8 cellular contexts compared by ENCODE assay signal in the genomic region with DNA sequence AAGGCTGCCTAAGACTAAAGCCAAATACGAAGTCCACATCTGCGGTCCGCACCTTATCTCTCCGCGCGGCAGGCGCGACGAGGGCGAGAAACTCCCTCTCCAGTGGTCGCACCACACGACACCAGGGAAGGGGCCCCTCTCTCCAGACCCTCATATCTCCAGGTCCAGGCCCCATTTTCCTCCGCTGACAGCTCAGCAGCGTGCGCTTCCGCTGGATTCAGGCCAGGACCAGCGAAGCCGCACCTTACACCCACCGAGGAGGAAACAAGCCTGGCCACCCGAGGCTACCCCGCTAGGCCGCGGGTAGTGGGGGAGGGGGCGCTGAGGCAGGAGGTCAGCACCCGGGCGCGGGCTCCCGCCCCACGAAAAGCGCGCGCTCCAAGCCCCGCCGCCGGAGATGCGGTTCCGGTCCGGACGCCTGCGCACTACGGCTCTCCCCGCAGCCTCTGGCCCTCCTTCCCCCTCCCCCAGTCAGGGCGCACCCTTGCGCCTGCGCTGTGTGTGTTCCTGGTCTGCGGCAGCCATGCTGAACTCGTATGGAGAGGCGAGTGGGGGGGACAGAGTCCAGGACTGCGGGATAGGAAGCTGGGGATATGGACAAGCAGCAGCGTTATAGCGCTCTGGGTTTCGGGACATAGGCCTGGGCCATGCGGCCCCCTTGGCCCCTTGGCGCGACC.
DNase-seq lines count a peak whose midpoint lies in the region; ATAC-seq lines count a peak whose summit lies in the region.

TSS of gene BRD2 (plus strand) at position 502 of the 677 bp plus-strand sequence. CDS start 4,305 bp downstream, outside the sequence.

- ATAC-seq in GM18873 (IDR thresholded peaks at IDR 0.05; ENCODE audit: low FRiP score, unreplicated experiment) (peak; percentile 26), HG03378 (IDR thresholded peaks at IDR 0.05; ENCODE audit: unreplicated experiment) (peak; percentile 27)

- H3K27ac ChIP-seq in ACC112 (ENCODE audit: low read depth, low read length) (peak within 1 kb of the TSS; percentile 99), cingulate gyrus (ENCODE audit: low read depth, low read length) (peak within 1 kb of the TSS; percentile 100), layer of hippocampus (ENCODE audit: low read depth, low read length) (peak within 1 kb of the TSS; percentile 100)

- peak within 1 kb of the TSS; percentile 87 for H3K4me3 ChIP-seq in ACC112 (ENCODE audit: low read depth, low read length)

- H3K27me3 ChIP-seq in ACC112 (ENCODE audit: insufficient read depth, low read length), result no peaks in the 10 kb centered on the region
- no peaks in the 10 kb centered on the region for H3K27me3 ChIP-seq in layer of hippocampus (ENCODE audit: control insufficient read depth, insufficient read depth, low read length)

- peak; percentile 94 to 96 for DNase-seq in NCI-H524 (lab: John Stamatoyannopoulos, UW)
- DNase-seq in activated CD4-positive, alpha-beta T cell treated with anti-CD3 and anti-CD28 coated beads for 48 hours, result peak; percentile 97
- peak; percentile 85 to 94 (median 90) for DNase-seq in stimulated activated CD4-positive, alpha-beta T cell treated with anti-CD3 and anti-CD28 coated beads, Interleukin-1b, Interleukin-23, amount 100 ng/mL, for 24 hours (ENCODE audit: low read depth in 4 of 4, low spot score in 1 of 4)

- peaks cover 24% of the 10 kb centered on the region for H3K4me1 ChIP-seq in ACC112 (ENCODE audit: control insufficient read depth, insufficient read depth, low read length, unreplicated experiment)

- peaks cover 66% of the 10 kb centered on the region for H3K79me2 ChIP-seq in ACC112 (ENCODE audit: control insufficient read depth, insufficient read depth, low read length, unreplicated experiment)

- H2AFZ ChIP-seq in ACC112 (ENCODE audit: low read length, unreplicated experiment), result peak within 1 kb of the TSS; percentile 61

- peaks cover 13% of the 10 kb centered on the region for H3K36me3 ChIP-seq in ACC112 (ENCODE audit: insufficient read depth, low read length)

Comparison
In these comparisons a context has a peak if more than half of its experiments do, and no peak if none do; other contexts are left out.
1. Peak in every context shown above with its lines: DNase-seq, ATAC-seq, H3K4me3 ChIP-seq and H3K27ac ChIP-seq.